25 cellular contexts compared by ENCODE assay signal in the genomic region with DNA sequence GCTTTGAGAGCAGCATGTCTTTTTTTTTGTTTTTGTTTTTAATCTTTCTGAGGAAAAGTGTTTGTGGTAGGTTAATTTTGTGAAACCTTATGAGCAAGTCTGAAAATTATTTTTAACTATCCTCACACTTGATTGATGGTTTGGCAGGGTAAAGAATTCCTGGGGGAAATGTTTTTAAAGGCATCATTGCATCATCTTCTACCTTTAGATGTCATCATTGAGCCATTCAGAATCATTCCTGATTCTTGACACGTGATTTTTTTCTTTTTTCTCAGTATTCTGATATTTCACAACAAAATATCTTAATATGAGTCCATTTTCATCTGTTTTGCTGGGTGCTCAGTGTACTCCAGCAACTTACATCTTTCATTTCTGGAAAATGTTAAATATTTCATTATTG.
"Had no signal": no experiment of that assay in that cellular context is flagged by ENCODE, and none has a peak within 500 bp of the region (broad histone marks: within the 10 kb centered on the region; RNA-seq: fewer than 3 reads in every experiment).

No MANE protein-coding gene starts in this region.

- H3K4me3 ChIP-seq: mucosa of descending colon, skin epidermis, tibial nerve had no signal

- H3K9me3 ChIP-seq: mucosa of descending colon, tibial nerve had no signal

- H3K27ac ChIP-seq: skin epidermis, tibial nerve had no signal

- FAIRE-seq: endometrium, urothelium cell line had no signal

- H3K27ac Mint-ChIP-seq: activated CD8-positive, alpha-beta T cell treated with anti-CD3 and anti-CD28 coated beads, Interleukin-2, amount 10 ng/mL, durations not matched to agents 7 days and 5 days; activated naive CD4-positive, alpha-beta T cell treated with anti-CD3 and anti-CD28 coated beads, Interleukin-2, amount 50 U/mL, for 24 hours; brain; immature natural killer cell; progenitor cell of endocrine pancreas; T-cell had no signal

- H3K27me3 Mint-ChIP-seq: activated naive CD4-positive, alpha-beta T cell treated with anti-CD3 and anti-CD28 coated beads, Interleukin-2, amount 50 U/mL, for 24 hours; brain; central memory CD8-positive, alpha-beta T cell; naive B cell; progenitor cell of endocrine pancreas; T-cell had no signal

- H3K4me1 Mint-ChIP-seq: brain, immature natural killer cell, neural crest cell had no signal

- H3K4me3 Mint-ChIP-seq: activated CD8-positive, alpha-beta T cell treated with anti-CD3 and anti-CD28 coated beads, Interleukin-2, amount 10 ng/mL, durations not matched to agents 7 days and 5 days; activated naive CD4-positive, alpha-beta T cell treated with anti-CD3 and anti-CD28 coated beads, Interleukin-2, amount 50 U/mL, for 24 hours; brain; central memory CD8-positive, alpha-beta T cell; immature natural killer cell; naive B cell; neural crest cell; T-cell had no signal

- H3K9me3 Mint-ChIP-seq: activated naive CD4-positive, alpha-beta T cell treated with anti-CD3 and anti-CD28 coated beads, Interleukin-2, amount 50 U/mL, for 24 hours; immature natural killer cell had no signal

- ATAC-seq: activated CD8-positive, alpha-beta T cell treated with anti-CD3 and anti-CD28 coated beads, Interleukin-2, amount 10 ng/mL, durations not matched to agents 7 days and 5 days; mucosa of descending colon; stimulated activated naive CD8-positive, alpha-beta T cell treated with anti-CD3 and anti-CD28 coated beads, Interleukin-15, Interleukin-2, amounts not matched to agents 100 U/mL and 50 U/mL, for 24 hours; T-cell had no signal

- H3K27me3 ChIP-seq: tibial nerve had no signal

- DNase-seq: activated CD4-positive, alpha-beta T cell treated with anti-CD3 and anti-CD28 coated beads for 48 hours; activated CD4-positive, CD25-positive, alpha-beta regulatory T cell; activated CD8-positive, alpha-beta memory T cell treated with anti-CD3 and anti-CD28 coated beads, Interleukin-2, amount 50 U/mL, for 4 hours; activated CD8-positive, alpha-beta T cell treated with anti-CD3 and anti-CD28 coated beads, Interleukin-2, amount 10 ng/mL, durations not matched to agents 7 days and 5 days; activated effector memory CD4-positive, alpha-beta T cell treated with anti-CD3 and anti-CD28 coated beads, Interleukin-2, amount 50 U/mL, for 16 hours; activated T-cell treated with anti-CD3 and anti-CD28 coated beads, Interleukin-2, amount 50 U/mL, for 48 hours; amniotic stem cell; cortex of kidney; erythroblast; immature natural killer cell; mesenchymal stem cell; mucosa of descending colon; naive B cell; stimulated activated naive CD8-positive, alpha-beta T cell treated with anti-CD3 and anti-CD28 coated beads, Interleukin-15, Interleukin-2, amounts not matched to agents 100 U/mL and 50 U/mL, for 24 hours; substantia nigra; T-cell had no signal
